In the genomic region with DNA sequence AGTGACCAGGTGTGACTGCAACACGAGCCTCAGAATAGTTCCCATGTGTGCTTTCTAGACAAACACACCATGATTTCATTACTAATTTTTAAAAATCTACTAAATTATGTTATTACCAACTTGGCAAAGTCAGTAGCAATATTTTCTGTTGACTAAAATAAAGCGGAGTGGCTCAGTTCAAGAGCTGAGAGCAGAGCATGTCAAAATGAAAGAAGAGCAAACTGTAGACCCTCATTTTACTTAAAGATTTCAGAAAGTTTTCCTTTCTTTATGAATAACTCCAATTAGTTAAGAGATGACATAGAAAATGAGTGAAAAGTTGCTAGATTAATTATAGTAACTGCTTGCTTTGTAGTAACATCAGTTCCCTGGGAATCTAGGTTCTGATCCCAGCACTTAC, we compare ENCODE assay signal across 29 cellular contexts.
"Had no signal": no experiment of that assay in that cellular context is flagged by ENCODE, and none has a peak within 500 bp of the region (broad histone marks: within the 10 kb centered on the region; RNA-seq: fewer than 3 reads in every experiment).

No MANE protein-coding gene starts in this region.

- H3K4me3 ChIP-seq: left lung, lower lobe of right lung, pancreas, prostate gland, skin epidermis, suprapubic skin, thoracic aorta, tibial artery, upper lobe of right lung had no signal

- H3K4me1 ChIP-seq: left lung, lower lobe of right lung, pancreas, suprapubic skin, tibial artery, upper lobe of right lung had no signal

- H3K27ac Mint-ChIP-seq: immature natural killer cell, nephron had no signal

- ATAC-seq: left colon; left lung; lower lobe of right lung; naive thymus-derived CD8-positive, alpha-beta T cell; pancreas; right cardiac atrium; sciatic nerve; upper lobe of right lung had no signal

- H3K36me3 ChIP-seq: pancreas, prostate gland had no signal

- H3K27me3 ChIP-seq: left lung, pancreas, suprapubic skin, tibial artery, upper lobe of right lung had no signal

- H3K4me1 Mint-ChIP-seq: immature natural killer cell, nephron, neural crest cell had no signal

- H3K9me3 Mint-ChIP-seq: immature natural killer cell; naive thymus-derived CD8-positive, alpha-beta T cell had no signal

- H3K27ac ChIP-seq: left lung, lower lobe of right lung, pancreas, prostate gland, skin epidermis, suprapubic skin, thoracic aorta, tibial artery, upper lobe of right lung had no signal

- H3K9me3 ChIP-seq: left lung, lower lobe of right lung, pancreas, prostate gland, suprapubic skin, thoracic aorta, tibial artery, upper lobe of right lung had no signal

- DNase-seq: hypothalamus; immature natural killer cell; kidney; left colon; left lung; lower lobe of right lung; mammary epithelial cell; mesenchymal stem cell; naive thymus-derived CD8-positive, alpha-beta T cell; nucleus accumbens; pancreas; retina; right cardiac atrium; stimulated activated CD4-positive, alpha-beta T cell treated with anti-CD3 and anti-CD28 coated beads, Interleukin-12 subunit alpha, Interleukin-12 subunit beta, amount 100 ng/mL, for 4 hours; stimulated activated CD4-positive, alpha-beta T cell treated with anti-CD3 and anti-CD28 coated beads, Interleukin-15, amount 100 ng/mL, for 24 hours; stimulated activated CD4-positive, alpha-beta T cell treated with anti-CD3 and anti-CD28 coated beads, Interleukin-2, amount 100 ng/mL, for 24 hours; stimulated activated CD4-positive, alpha-beta T cell treated with anti-CD3 and anti-CD28 coated beads, Interleukin-4, amount 100 ng/mL, for 1 hour; stimulated activated naive CD4-positive, alpha-beta T cell; tibial artery; trophoblast cell; upper lobe of right lung had no signal

- H3K27me3 Mint-ChIP-seq: naive thymus-derived CD8-positive, alpha-beta T cell; stimulated activated naive CD8-positive, alpha-beta T cell treated with anti-CD3 and anti-CD28 coated beads, Interleukin-15, Interleukin-2, amounts not matched to agents 100 ng/mL and 50 ng/mL, for 24 hours had no signal

- H3K4me3 Mint-ChIP-seq: immature natural killer cell; naive thymus-derived CD8-positive, alpha-beta T cell; nephron; neural crest cell had no signal
